ENCODE assay signal across 14 cellular contexts in the genomic region with DNA sequence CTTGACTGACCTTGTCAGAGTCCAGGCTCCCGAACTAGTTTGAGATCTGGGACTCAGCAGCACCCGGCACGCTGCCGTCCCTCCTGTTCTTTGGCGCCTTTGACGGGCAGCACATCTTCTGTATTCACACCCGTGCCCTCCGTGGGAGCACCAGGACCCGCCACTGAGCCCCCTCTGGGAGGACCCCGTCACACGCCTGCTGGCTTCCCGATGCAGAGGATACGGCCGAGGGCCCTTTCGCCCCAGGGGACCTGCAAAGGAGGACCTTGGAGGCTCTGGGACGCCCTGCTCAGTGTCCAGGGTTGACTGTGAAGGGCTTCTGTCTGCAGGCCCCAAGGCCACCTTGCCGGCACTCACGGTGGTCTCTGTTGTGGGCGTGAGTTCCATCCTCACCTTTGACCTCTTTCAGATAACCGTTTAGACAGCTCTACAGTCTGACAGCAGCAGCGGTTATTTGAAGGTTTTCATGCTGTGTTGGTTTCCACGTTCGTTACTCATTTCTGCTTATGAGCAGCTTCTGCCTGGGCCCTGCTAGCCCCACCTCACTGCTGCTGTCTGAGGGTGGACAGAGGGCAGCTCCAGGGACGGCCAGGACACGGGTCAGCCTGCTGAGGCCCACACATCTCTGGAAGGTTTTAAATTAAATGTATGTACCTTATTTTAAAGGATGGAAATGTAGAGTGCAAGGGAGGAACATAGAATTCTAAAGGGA. TPM values are rescaled to one million over a fixed set of nuclear protein-coding genes. Genes with fewer than 3 reads are reported as not detected.
A peak's percentile ranks its signal among the peaks of the same experiment; 100 is the strongest.
DNase-seq lines count a peak whose midpoint lies in the region; ATAC-seq and TF ChIP-seq lines count a peak whose summit lies in the region.
"Had no signal": no experiment of that assay in that cellular context is flagged by ENCODE, and none has a peak within 500 bp of the region (broad histone marks: within the 10 kb centered on the region; RNA-seq: fewer than 3 reads in every experiment).

No MANE protein-coding gene starts in this region.

- no peaks in the 10 kb centered on the region for H3K27me3 Mint-ChIP-seq in chondrocyte (ENCODE audit: low read depth)

- no peaks in the 10 kb centered on the region for H3F3A ChIP-seq in DOHH2 (ENCODE audit: control insufficient read depth, insufficient read depth)
- no peaks in the 10 kb centered on the region for H3F3A ChIP-seq in MM.1S (ENCODE audit: insufficient read depth, low read length)

- H3K4me3 ChIP-seq in DOHH2 (ENCODE audit: low read length) (0 out of 2 replicates have a peak overlapping the region, but pooled peaks have one; percentile 10), osteoblast (ENCODE audit: insufficient read depth, low read length) (no peak overlapping the region), MM.1S (ENCODE audit: low read length) (no peak overlapping the region)
- H3K4me3 ChIP-seq: gastrocnemius medialis, psoas muscle had no signal

- ATAC-seq in HG02678 (IDR thresholded peaks at IDR 0.05; ENCODE audit: unreplicated experiment) (peak; percentile 9), GM21423 (IDR thresholded peaks at IDR 0.05; ENCODE audit: unreplicated experiment) (no peak)
- ATAC-seq: gastrocnemius medialis had no signal

- H3K4me1 ChIP-seq in DOHH2 (ENCODE audit: control insufficient read depth, low read length) (peaks cover 38% of the 10 kb centered on the region), osteoblast (ENCODE audit: insufficient read depth, low read length) (peaks cover 12% of the 10 kb centered on the region), MM.1S (ENCODE audit: low read length) (no peaks in the 10 kb centered on the region)
- H3K4me1 ChIP-seq: gastrocnemius medialis, psoas muscle had no signal

- H3K9me3 ChIP-seq in DOHH2 (ENCODE audit: control insufficient read depth, insufficient read depth, low read length) (no peaks in the 10 kb centered on the region), osteoblast (ENCODE audit: low read depth, low read length) (no peaks in the 10 kb centered on the region), MM.1S (replicated peaks; ENCODE audit: insufficient read depth, low read length) (no peaks in the 10 kb centered on the region)
- H3K9me3 ChIP-seq: gastrocnemius medialis, psoas muscle had no signal

- H3K36me3 ChIP-seq in DOHH2 (ENCODE audit: control insufficient read depth, low read length) = peaks cover 48% of the 10 kb centered on the region
- H3K36me3 ChIP-seq in osteoblast (ENCODE audit: insufficient read depth, low read length) = peaks cover 92% of the 10 kb centered on the region
- no peaks in the 10 kb centered on the region for H3K36me3 ChIP-seq in MM.1S (replicated peaks; ENCODE audit: insufficient read depth, low read length)
- H3K36me3 ChIP-seq: gastrocnemius medialis had no signal

- no peaks in the 10 kb centered on the region for H3K27me3 ChIP-seq in DOHH2 (ENCODE audit: control insufficient read depth, low read length)
- no peaks in the 10 kb centered on the region for H3K27me3 ChIP-seq in osteoblast (ENCODE audit: insufficient read depth, low read length)
- H3K27me3 ChIP-seq in MM.1S (replicated peaks; ENCODE audit: insufficient read depth, low read length) = peaks cover 14% of the 10 kb centered on the region

- DNase-seq in chondrocyte (ENCODE audit: low spot score) = peak; percentile 86
- peak; percentile 79 for DNase-seq in osteoblast (ENCODE audit: insufficient read length, low spot score, missing footprints)
- DNase-seq in iPS-NIHi7 (ENCODE audit: extremely low spot score) = no peak
- no peak for DNase-seq in T-helper 9 cell
- DNase-seq in MM.1S = no peak
- DNase-seq: caudate nucleus, DMS79 treated with DMSO at 0.1 percent for 48 hours, gastrocnemius medialis, NCI-H2107 had no signal

- peaks cover 20% of the 10 kb centered on the region for H3K4me1 Mint-ChIP-seq in chondrocyte (ENCODE audit: low read depth)

- H3K4me3 Mint-ChIP-seq in chondrocyte (ENCODE audit: unreplicated experiment) = peak overlapping the region; percentile 43
- H3K4me3 Mint-ChIP-seq: activated naive CD4-positive, alpha-beta T cell treated with anti-CD3 and anti-CD28 coated beads for 36 hours had no signal

- TF ChIP-seq CTCF in DOHH2 (IDR thresholded peaks at IDR 0.05; ENCODE audit: low read depth, low read length, poor library complexity, severe bottlenecking) = no peak
- TF ChIP-seq CTCF in chondrocyte (IDR thresholded peaks at IDR 0.05) = no peak
- no peak for TF ChIP-seq CTCF in osteoblast (IDR thresholded peaks at IDR 0.05; ENCODE audit: extremely low read depth, low read depth, low read length)
- TF ChIP-seq CTCF in MM.1S (IDR thresholded peaks at IDR 0.05; ENCODE audit: low read length) = no peak

- H3K9me2 ChIP-seq in DOHH2 (replicated peaks; ENCODE audit: control insufficient read depth, low read length) (no peaks in the 10 kb centered on the region), MM.1S (replicated peaks; ENCODE audit: insufficient read depth, low read length) (no peaks in the 10 kb centered on the region)

- H3K4me2 ChIP-seq in DOHH2 (ENCODE audit: low read length) (peak overlapping the region; percentile 13), osteoblast (ENCODE audit: insufficient read depth, low read length) (no peak overlapping the region), MM.1S (ENCODE audit: low read depth, low read length) (no peak overlapping the region)

- H3K27ac Mint-ChIP-seq in chondrocyte (ENCODE audit: unreplicated experiment) = peak overlapping the region; percentile 90
- H3K27ac Mint-ChIP-seq: activated naive CD4-positive, alpha-beta T cell treated with anti-CD3 and anti-CD28 coated beads for 36 hours had no signal

- peaks cover 9% of the 10 kb centered on the region for H3K36me3 Mint-ChIP-seq in chondrocyte (ENCODE audit: low read depth)

- no peaks in the 10 kb centered on the region for H3K9me3 Mint-ChIP-seq in chondrocyte (ENCODE audit: low read depth)
- H3K9me3 Mint-ChIP-seq: activated naive CD4-positive, alpha-beta T cell treated with anti-CD3 and anti-CD28 coated beads for 36 hours had no signal

- H3K27ac ChIP-seq in DOHH2 (ENCODE audit: low read depth, low read length) (peak overlapping the region; percentile 41), osteoblast (ENCODE audit: low read depth, low read length) (peak overlapping the region; percentile 79), MM.1S (ENCODE audit: low read length) (no peak overlapping the region)
- H3K27ac ChIP-seq: gastrocnemius medialis, psoas muscle had no signal

- H2AFZ ChIP-seq in osteoblast (ENCODE audit: low read length) (no peak overlapping the region), MM.1S (ENCODE audit: low read length) (no peak overlapping the region)

- H4K20me1 ChIP-seq in DOHH2 (ENCODE audit: control insufficient read depth, insufficient read depth, low read depth, low read length) (no peaks in the 10 kb centered on the region), osteoblast (ENCODE audit: insufficient read depth, low read length) (no peaks in the 10 kb centered on the region), MM.1S (ENCODE audit: insufficient read depth, low read length) (no peaks in the 10 kb centered on the region)

- H3K79me2 ChIP-seq in DOHH2 (ENCODE audit: control insufficient read depth, low read length) (no peaks in the 10 kb centered on the region), osteoblast (ENCODE audit: insufficient read depth, low read length) (peaks cover 6% of the 10 kb centered on the region), MM.1S (ENCODE audit: low read length) (no peaks in the 10 kb centered on the region)

- H3K9ac ChIP-seq in MM.1S (ENCODE audit: low read length) = no peak overlapping the region

RNA-seq across cellular contexts. Expression of a gene that starts 12.6 kb away (rescaled TPM):
- total RNA-seq in chondrocyte (39.4 to 58.1 TPM (median 43.3 TPM) in 3 replicates), osteoblast (39.8 and 49.2 TPM in 2 replicates)

Comparison
In these comparisons a context has a peak if more than half of its experiments do, and no peak if none do; other contexts are left out.
1. DNase-seq: peak in chondrocyte (single experiment) and osteoblast (single experiment); none in iPS-NIHi7 (single experiment), T-helper 9 cell (single experiment) and MM.1S (single experiment).